Comparison of ENCODE assay signal across 2 cellular contexts in genomic region chr10:103685880-103686669, GRCh38.
A peak's percentile ranks its signal among the peaks of the same experiment; 100 is the strongest.
TF ChIP-seq lines count a peak whose summit lies in the region.

No MANE protein-coding gene starts in this region.

TF ChIP-seq in IMR-90, 13 proteins besides CTCF, POLR2A, EP300 and RAD21:
- no peak for TF ChIP-seq BHLHE40 (IDR thresholded peaks at IDR 0.05; ENCODE audit: low read depth, low read length)
- no peak for TF ChIP-seq ELK1 (IDR thresholded peaks at IDR 0.05; ENCODE audit: borderline replicate concordance, low read depth, low read length)
- peak; percentile 72 for TF ChIP-seq CEBPB (IDR thresholded peaks at IDR 0.05; ENCODE audit: low read depth, low read length)
- peak; percentile 91 for TF ChIP-seq SMC3 (IDR thresholded peaks at IDR 0.05; ENCODE audit: low read depth, low read length)
- TF ChIP-seq MAZ (IDR thresholded peaks at IDR 0.05; ENCODE audit: borderline replicate concordance, low read depth, low read length), result peak; percentile 63; the same call in 1 of the 2 replicates
- TF ChIP-seq FOS (IDR thresholded peaks at IDR 0.05; ENCODE audit: low read depth, low read length), result 0 out of 2 replicates have a peak, but pooled peaks have one; percentile 3
- TF ChIP-seq MXI1 (IDR thresholded peaks at IDR 0.05; ENCODE audit: borderline replicate concordance, low read depth, low read length), result no peak
- no peak for TF ChIP-seq CHD1 (IDR thresholded peaks at IDR 0.05; ENCODE audit: low read depth, low read length)
- TF ChIP-seq NFE2L2 (IDR thresholded peaks at IDR 0.05; ENCODE audit: low read depth, low read length), result no peak
- TF ChIP-seq USF2 (IDR thresholded peaks at IDR 0.05; ENCODE audit: low read depth, low read length), result no peak
- no peak for TF ChIP-seq RFX5 (IDR thresholded peaks at IDR 0.05; ENCODE audit: low read depth, low read length)
- TF ChIP-seq MAFK (IDR thresholded peaks at IDR 0.05; ENCODE audit: low read depth, low read length), result no peak

TF ChIP-seq in SK-N-SH, 30 proteins besides CTCF, POLR2A, EP300 and RAD21:
- TF ChIP-seq SMC3 (IDR thresholded peaks at IDR 0.05; ENCODE audit: low read depth, low read length), result peak; percentile 84
- no peak for TF ChIP-seq RCOR1 (IDR thresholded peaks at IDR 0.05; ENCODE audit: low read length)
TF ChIP-seq in SK-N-SH: peak in this region for 1.
